ENCODE assay signal across 21 cellular contexts in genomic region chrX:142663330-142664095, GRCh38.
"Had no signal": no experiment of that assay in that cellular context is flagged by ENCODE, and none has a peak within 500 bp of the region (broad histone marks: within the 10 kb centered on the region; RNA-seq: fewer than 3 reads in every experiment).

No MANE protein-coding gene starts in this region.

- H3K4me3 ChIP-seq: psoas muscle, testis, tibial nerve had no signal

- H3K27ac ChIP-seq: neutrophil, psoas muscle, testis, tibial nerve had no signal

- H3K36me3 ChIP-seq: neutrophil, tibial nerve had no signal

- H3K4me1 Mint-ChIP-seq: endodermal cell; naive thymus-derived CD8-positive, alpha-beta T cell; stimulated activated naive B cell treated with anti-CD40 and anti-IgM and Interleukin-4, amounts not matched to agents 10 μg/mL and 1 μg/mL and 100 μg/mL, for 72 hours; stimulated activated naive CD8-positive, alpha-beta T cell treated with anti-CD3 and anti-CD28 coated beads, Interleukin-15, amount 100 ng/mL, for 72 hours had no signal

- H3K9me3 ChIP-seq: neutrophil, testis, tibial nerve had no signal

- H3K36me3 Mint-ChIP-seq: naive thymus-derived CD8-positive, alpha-beta T cell; stimulated activated naive B cell treated with anti-CD40 and anti-IgM and Interleukin-4, amounts not matched to agents 10 μg/mL and 1 μg/mL and 100 μg/mL, for 72 hours had no signal

- ATAC-seq: left ventricle myocardium superior; naive thymus-derived CD8-positive, alpha-beta T cell; psoas muscle; sciatic nerve; stimulated activated naive B cell treated with anti-CD40 and anti-IgM and Interleukin-4, amounts not matched to agents 10 μg/mL and 1 μg/mL and 100 μg/mL, for 72 hours; stimulated activated naive CD8-positive, alpha-beta T cell treated with anti-CD3 and anti-CD28 coated beads, Interleukin-15, amount 100 ng/mL, for 72 hours had no signal

- FAIRE-seq: colon, endothelial cell of umbilical vein, islet of Langerhans had no signal

- DNase-seq: dermis blood vessel endothelial cell; endodermal cell; foreskin melanocyte; head of caudate nucleus; hippocampal formation; left ventricle myocardium superior; mesendoderm; naive thymus-derived CD8-positive, alpha-beta T cell; psoas muscle; retina; stimulated activated CD4-positive, alpha-beta T cell treated with anti-CD3 and anti-CD28 coated beads, Interleukin-2, amount 100 ng/mL, for 24 hours; stimulated activated CD4-positive, alpha-beta T cell treated with anti-CD3 and anti-CD28 coated beads, Interleukin-4, amount 100 ng/mL, for 4 hours; stimulated activated naive B cell treated with anti-CD40 and anti-IgM and Interleukin-4, amounts not matched to agents 10 μg/mL and 1 μg/mL and 100 μg/mL, for 72 hours; stimulated activated naive CD8-positive, alpha-beta T cell treated with anti-CD3 and anti-CD28 coated beads, Interleukin-15, amount 100 ng/mL, for 72 hours; testis had no signal

- H3K4me1 ChIP-seq: psoas muscle, testis, tibial nerve had no signal

- H3K27ac Mint-ChIP-seq: endodermal cell; naive thymus-derived CD8-positive, alpha-beta T cell; stimulated activated naive B cell treated with anti-CD40 and anti-IgM and Interleukin-4, amounts not matched to agents 10 μg/mL and 1 μg/mL and 100 μg/mL, for 72 hours; stimulated activated naive CD8-positive, alpha-beta T cell treated with anti-CD3 and anti-CD28 coated beads, Interleukin-15, amount 100 ng/mL, for 72 hours had no signal

- H3K27me3 ChIP-seq: neutrophil, testis, tibial nerve had no signal

- H3K4me3 Mint-ChIP-seq: endodermal cell; naive thymus-derived CD8-positive, alpha-beta T cell; stimulated activated naive B cell treated with anti-CD40 and anti-IgM and Interleukin-4, amounts not matched to agents 10 μg/mL and 1 μg/mL and 100 μg/mL, for 72 hours; stimulated activated naive CD8-positive, alpha-beta T cell treated with anti-CD3 and anti-CD28 coated beads, Interleukin-15, amount 100 ng/mL, for 72 hours had no signal

- H3K27me3 Mint-ChIP-seq: naive thymus-derived CD8-positive, alpha-beta T cell; stimulated activated naive B cell treated with anti-CD40 and anti-IgM and Interleukin-4, amounts not matched to agents 10 μg/mL and 1 μg/mL and 100 μg/mL, for 72 hours; stimulated activated naive CD8-positive, alpha-beta T cell treated with anti-CD3 and anti-CD28 coated beads, Interleukin-15, amount 100 ng/mL, for 72 hours had no signal
